Comparison of ENCODE assay signal across 14 cellular contexts in the genomic region with DNA sequence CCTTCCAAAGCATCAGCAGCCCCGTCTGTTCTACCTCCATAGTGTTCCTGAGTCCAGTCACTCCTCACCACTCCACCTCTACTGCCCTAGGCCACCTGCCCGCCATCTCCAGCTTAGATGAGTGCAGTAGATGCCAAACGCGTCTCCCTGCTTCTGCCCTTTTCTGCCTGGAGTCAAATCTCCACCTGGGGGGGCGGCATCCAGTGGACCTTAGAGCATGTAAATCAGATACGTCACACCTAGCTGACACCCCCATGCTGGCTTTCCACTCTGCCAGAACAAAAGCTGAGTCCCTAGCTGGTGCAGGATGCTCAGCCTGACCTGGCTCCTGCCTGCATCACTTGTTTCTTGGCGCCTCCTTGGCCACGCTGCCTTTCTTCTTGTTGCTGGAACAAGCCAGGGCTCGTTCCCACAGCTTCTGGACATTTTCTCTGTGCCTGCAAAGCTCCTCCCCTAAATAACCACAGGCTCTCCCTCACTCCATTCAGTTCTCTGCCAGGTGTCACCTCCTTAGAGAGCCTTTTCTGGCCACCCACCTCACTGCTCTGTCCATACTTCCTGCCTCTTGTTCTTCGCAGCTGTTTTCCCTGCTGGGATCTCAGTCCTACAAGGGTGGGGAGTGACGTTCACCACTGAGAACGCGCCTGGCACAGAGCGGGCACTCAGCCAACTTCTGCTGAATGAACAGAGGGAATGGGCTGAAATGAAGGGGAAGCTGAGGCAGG. TPM values are rescaled to one million over a fixed set of nuclear protein-coding genes. Genes with fewer than 3 reads are reported as not detected.
DNase-seq lines count a peak whose midpoint lies in the region; ATAC-seq and TF ChIP-seq lines count a peak whose summit lies in the region.
"Had no signal": no experiment of that assay in that cellular context is flagged by ENCODE, and none has a peak within 500 bp of the region (broad histone marks: within the 10 kb centered on the region; RNA-seq: fewer than 3 reads in every experiment).

No MANE protein-coding gene starts in this region.

- H3K9me2 ChIP-seq in GM23338 (ENCODE audit: insufficient read depth): no peaks in the 10 kb centered on the region

- ATAC-seq in GM23338 (no peak), GM21619 (IDR thresholded peaks at IDR 0.05; ENCODE audit: unreplicated experiment) (no peak)
- ATAC-seq: activated CD4-positive, CD25-positive, alpha-beta regulatory T cell treated with anti-CD3 and anti-CD28 coated beads, Interleukin-2, amount 50 U/mL, for 24 hours; lower lobe of right lung; stimulated activated memory B cell treated with anti-CD40 and anti-IgM and Interleukin-4, amounts not matched to agents 10 μg/mL and 1 μg/mL and 100 μg/mL, for 72 hours had no signal

- intact Hi-C loops in esophagus squamous epithelium (cut with DNase I): loop anchor here (10.0 kb wide), 1 partner anchor 205 kb away; the partner anchor contains the start of gene PPP1R18
- intact Hi-C loops in activated T-helper 2 cell treated with anti-CD3 and anti-CD28 coated beads, Interferon-gamma antibody, Interleukin-2, Interleukin-4, amounts not matched to agents 10 μg/mL and 5 μg/mL and 100 μg/mL, durations not matched to agents 14 hours and 24 hours and 36 hours (cut with micrococcal nuclease): no loop called here

- H3K27ac Mint-ChIP-seq in GM23338 (peak overlapping the region; percentile 35; the same call in 1 of the 2 replicates), progenitor cell of endocrine pancreas (peak overlapping the region; percentile 43)
- no peak overlapping the region for H3K27ac Mint-ChIP-seq in activated T-helper 2 cell treated with anti-CD3 and anti-CD28 coated beads, Interferon-gamma antibody, Interleukin-2, Interleukin-4, amounts not matched to agents 10 μg/mL and 5 μg/mL and 100 μg/mL, durations not matched to agents 14 hours and 24 hours and 36 hours
- H3K27ac Mint-ChIP-seq: HFFc6; stimulated activated memory B cell treated with anti-CD40 and anti-IgM and Interleukin-4, amounts not matched to agents 10 μg/mL and 1 μg/mL and 100 μg/mL, for 72 hours had no signal

- H3K4me3 Mint-ChIP-seq in GM23338 (no peak overlapping the region; the same call in 2 of the 3 replicates), progenitor cell of endocrine pancreas (ENCODE audit: low read depth) (no peak overlapping the region)
- H3K4me3 Mint-ChIP-seq in activated T-helper 2 cell treated with anti-CD3 and anti-CD28 coated beads, Interferon-gamma antibody, Interleukin-2, Interleukin-4, amounts not matched to agents 10 μg/mL and 5 μg/mL and 100 μg/mL, durations not matched to agents 14 hours and 24 hours and 36 hours (ENCODE audit: low read depth): no peak overlapping the region
- H3K4me3 Mint-ChIP-seq: HFFc6; stimulated activated memory B cell treated with anti-CD40 and anti-IgM and Interleukin-4, amounts not matched to agents 10 μg/mL and 1 μg/mL and 100 μg/mL, for 72 hours had no signal

- no peak overlapping the region for H2AFZ ChIP-seq in GM23338

- 50 to 54% methylated on average over 7 to 11 of the region's 14 CpGs for WGBS in esophagus squamous epithelium, 2 donors

- H3K4me3 ChIP-seq in GM23338: no peak overlapping the region
- no peak overlapping the region for H3K4me3 ChIP-seq in esophagus squamous epithelium
- H3K4me3 ChIP-seq: lower lobe of right lung, smooth muscle cell had no signal

- H3K36me3 Mint-ChIP-seq in GM23338 (ENCODE audit: low read depth) (peaks cover 56% of the 10 kb centered on the region), progenitor cell of endocrine pancreas (ENCODE audit: insufficient read depth) (peaks cover 18% of the 10 kb centered on the region)
- no peaks in the 10 kb centered on the region for H3K36me3 Mint-ChIP-seq in activated T-helper 2 cell treated with anti-CD3 and anti-CD28 coated beads, Interferon-gamma antibody, Interleukin-2, Interleukin-4, amounts not matched to agents 10 μg/mL and 5 μg/mL and 100 μg/mL, durations not matched to agents 14 hours and 24 hours and 36 hours (ENCODE audit: low read depth)

- no peak for TF ChIP-seq CTCF in GM23338 (conservative IDR thresholded peaks at IDR 0.05; ENCODE audit: low read depth in 2 of 2)
- TF ChIP-seq CTCF in esophagus squamous epithelium (IDR thresholded peaks at IDR 0.05): no peak
- no peak for TF ChIP-seq CTCF in progenitor cell of endocrine pancreas (IDR thresholded peaks at IDR 0.05; ENCODE audit: unreplicated experiment)

- H3K79me2 ChIP-seq in GM23338 (replicated peaks; ENCODE audit: insufficient read depth): peaks cover 44% of the 10 kb centered on the region

- no peaks in the 10 kb centered on the region for H3K27me3 ChIP-seq in GM23338 (ENCODE audit: insufficient read depth)
- no peaks in the 10 kb centered on the region for H3K27me3 ChIP-seq in esophagus squamous epithelium

- TF ChIP-seq POLR2A in esophagus squamous epithelium (IDR thresholded peaks at IDR 0.05): no peak

- peaks cover 5% of the 10 kb centered on the region for H3K36me3 ChIP-seq in GM23338 (ENCODE audit: insufficient read depth)
- peaks cover 32 to 66% (median 37%) of the 10 kb centered on the region in 3 donors for H3K36me3 ChIP-seq in esophagus squamous epithelium

- peaks cover 4% of the 10 kb centered on the region; the same call in 1 of the 2 replicates for H3F3A ChIP-seq in GM23338 (replicated peaks; ENCODE audit: low read depth)

- peaks cover 14% of the 10 kb centered on the region for H4K20me1 ChIP-seq in GM23338 (replicated peaks; ENCODE audit: insufficient read depth)

- H3K4me1 Mint-ChIP-seq in GM23338: peaks cover 49% of the 10 kb centered on the region
- peaks cover 19% of the 10 kb centered on the region for H3K4me1 Mint-ChIP-seq in progenitor cell of endocrine pancreas (ENCODE audit: low read depth)
- H3K4me1 Mint-ChIP-seq in activated T-helper 2 cell treated with anti-CD3 and anti-CD28 coated beads, Interferon-gamma antibody, Interleukin-2, Interleukin-4, amounts not matched to agents 10 μg/mL and 5 μg/mL and 100 μg/mL, durations not matched to agents 14 hours and 24 hours and 36 hours (ENCODE audit: low read depth): peaks cover 16% of the 10 kb centered on the region

- no peak overlapping the region for H3K27ac ChIP-seq in GM23338 (ENCODE audit: low read depth)
- H3K27ac ChIP-seq in esophagus squamous epithelium: peak overlapping the region in 3 of 4 donors; percentile 11 to 57 (median 48)
- H3K27ac ChIP-seq: lower lobe of right lung had no signal

- H3K9me3 Mint-ChIP-seq in GM23338 (no peaks in the 10 kb centered on the region), progenitor cell of endocrine pancreas (ENCODE audit: low read depth) (no peaks in the 10 kb centered on the region)
- no peaks in the 10 kb centered on the region for H3K9me3 Mint-ChIP-seq in activated T-helper 2 cell treated with anti-CD3 and anti-CD28 coated beads, Interferon-gamma antibody, Interleukin-2, Interleukin-4, amounts not matched to agents 10 μg/mL and 5 μg/mL and 100 μg/mL, durations not matched to agents 14 hours and 24 hours and 36 hours
- H3K9me3 Mint-ChIP-seq: HFFc6; stimulated activated memory B cell treated with anti-CD40 and anti-IgM and Interleukin-4, amounts not matched to agents 10 μg/mL and 1 μg/mL and 100 μg/mL, for 72 hours had no signal

- H3K27me3 Mint-ChIP-seq in GM23338 (ENCODE audit: insufficient read depth, low read depth, poor library complexity) (peaks cover 11% of the 10 kb centered on the region), progenitor cell of endocrine pancreas (no peaks in the 10 kb centered on the region)
- H3K27me3 Mint-ChIP-seq in activated T-helper 2 cell treated with anti-CD3 and anti-CD28 coated beads, Interferon-gamma antibody, Interleukin-2, Interleukin-4, amounts not matched to agents 10 μg/mL and 5 μg/mL and 100 μg/mL, durations not matched to agents 14 hours and 24 hours and 36 hours (ENCODE audit: low read depth): peaks cover 2% of the 10 kb centered on the region
- H3K27me3 Mint-ChIP-seq: stimulated activated memory B cell treated with anti-CD40 and anti-IgM and Interleukin-4, amounts not matched to agents 10 μg/mL and 1 μg/mL and 100 μg/mL, for 72 hours had no signal

- H3K9me3 ChIP-seq in esophagus squamous epithelium: no peaks in the 10 kb centered on the region
- H3K9me3 ChIP-seq: lower lobe of right lung had no signal

- DNase-seq in GM23338 (ENCODE audit: low spot score) (no peak), NCI-H345 (lab: John Stamatoyannopoulos, UW) (peak; percentile 74), esophagus squamous epithelium (lab: John Stamatoyannopoulos, UW) (no peak), progenitor cell of endocrine pancreas (ENCODE audit: low spot score, unreplicated experiment) (no peak), NCI-H526 treated with DMSO at 0.1 percent for 48 hours (lab: John Stamatoyannopoulos, UW) (no peak), HUDEP-2 (lab: John Stamatoyannopoulos, UW; ENCODE audit: unreplicated experiment in 76 of 76) (no peak)
- no peak for DNase-seq in activated T-helper 2 cell treated with anti-CD3 and anti-CD28 coated beads, Interferon-gamma antibody, Interleukin-2, Interleukin-4, amounts not matched to agents 10 μg/mL and 5 μg/mL and 100 μg/mL, durations not matched to agents 14 hours and 24 hours and 36 hours (ENCODE audit: low spot score)
- DNase-seq: HFFc6, lower lobe of right lung had no signal

- H3K4me1 ChIP-seq in GM23338 (ENCODE audit: insufficient read depth) (peaks cover 20% of the 10 kb centered on the region), esophagus squamous epithelium (peaks cover 19 to 62% (median 36%) of the 10 kb centered on the region in 3 donors)

- no peak overlapping the region for H3K4me2 ChIP-seq in GM23338
- H3K4me2 ChIP-seq: smooth muscle cell had no signal

RNA-seq across cellular contexts. Expression of gene DDR1, which starts 5.8 kb away (rescaled TPM):
- total RNA-seq in GM23338 (2014; rRNA removed; shearing (Covaris generic)): 140 and 154 TPM in 2 replicates
- 58.3 and 71.6 TPM in 2 replicates for polyA plus RNA-seq in GM23338 (2016; fragmentation: Nextera tagmentation; extraction: Ambion mirVana)
- 100 to 1,000 TPM; 131 to 261 (median 140) TPM for total RNA-seq in esophagus squamous epithelium
- total RNA-seq in progenitor cell of endocrine pancreas: 154 and 163 TPM in 2 replicates
- total RNA-seq in activated T-helper 2 cell treated with anti-CD3 and anti-CD28 coated beads, Interferon-gamma antibody, Interleukin-2, Interleukin-4, amounts not matched to agents 10 μg/mL and 5 μg/mL and 100 μg/mL, durations not matched to agents 14 hours and 24 hours and 36 hours: 11.3 and 13.7 TPM in 2 replicates

RNA-seq across cellular contexts. Expression of gene GTF2H4, which starts 17.9 kb away (rescaled TPM):
- total RNA-seq in GM23338 (2014; rRNA removed; shearing (Covaris generic)): 32.6 and 46.5 TPM in 2 replicates
- 14.1 and 14.8 TPM in 2 replicates for polyA plus RNA-seq in GM23338 (2016; fragmentation: Nextera tagmentation; extraction: Ambion mirVana)
- 10 to 100 TPM; 10.3 to 26.7 (median 12.4) TPM for total RNA-seq in esophagus squamous epithelium
- total RNA-seq in progenitor cell of endocrine pancreas: 73.0 and 74.7 TPM in 2 replicates
- total RNA-seq in activated T-helper 2 cell treated with anti-CD3 and anti-CD28 coated beads, Interferon-gamma antibody, Interleukin-2, Interleukin-4, amounts not matched to agents 10 μg/mL and 5 μg/mL and 100 μg/mL, durations not matched to agents 14 hours and 24 hours and 36 hours: 56.8 and 58.3 TPM in 2 replicates

RNA-seq across cellular contexts. Expression of gene VARS2, which starts 24.0 kb away (rescaled TPM):
- total RNA-seq in GM23338 (2014; rRNA removed; shearing (Covaris generic)): 34.0 and 36.4 TPM in 2 replicates
- polyA plus RNA-seq in GM23338 (2016; fragmentation: Nextera tagmentation; extraction: Ambion mirVana): 13.7 and 14.2 TPM in 2 replicates
- total RNA-seq in esophagus squamous epithelium (10 to 100 TPM; 23.5 to 61.9 (median 33.0) TPM), progenitor cell of endocrine pancreas (56.3 and 58.0 TPM in 2 replicates)
- 67.0 and 75.0 TPM in 2 replicates for total RNA-seq in activated T-helper 2 cell treated with anti-CD3 and anti-CD28 coated beads, Interferon-gamma antibody, Interleukin-2, Interleukin-4, amounts not matched to agents 10 μg/mL and 5 μg/mL and 100 μg/mL, durations not matched to agents 14 hours and 24 hours and 36 hours

RNA-seq across cellular contexts. Expression of gene SFTA2, which starts 41.9 kb away (rescaled TPM):
- not detected in 2 replicates for total RNA-seq in GM23338 (2014; rRNA removed; shearing (Covaris generic))
- not detected in 2 replicates for polyA plus RNA-seq in GM23338 (2016; fragmentation: Nextera tagmentation; extraction: Ambion mirVana)
- total RNA-seq in esophagus squamous epithelium: 10 to 100 TPM in 1 of 4 donors, 1 to 10 TPM in 3; 2.0 to 31.7 (median 6.4) TPM
- 1.0 and 2.6 TPM in 2 replicates for total RNA-seq in progenitor cell of endocrine pancreas
- total RNA-seq in activated T-helper 2 cell treated with anti-CD3 and anti-CD28 coated beads, Interferon-gamma antibody, Interleukin-2, Interleukin-4, amounts not matched to agents 10 μg/mL and 5 μg/mL and 100 μg/mL, durations not matched to agents 14 hours and 24 hours and 36 hours: not detected in 2 replicates
- total RNA-seq: HFFc6, smooth muscle cell had no signal
- polyA plus RNA-seq: smooth muscle cell had no signal

RNA-seq across cellular contexts. Expression of gene MUCL3, which starts 50.7 kb away (rescaled TPM):
- total RNA-seq in GM23338 (2014; rRNA removed; shearing (Covaris generic)): 0.12 TPM in 1 of 2 replicates, not detected in the other
- 0.32 and 0.40 TPM in 2 replicates for polyA plus RNA-seq in GM23338 (2016; fragmentation: Nextera tagmentation; extraction: Ambion mirVana)
- 1 to 10 TPM in 2 of 4 donors, under 1 TPM in 2; 0.21 to 8.3 (median 2.4) TPM for total RNA-seq in esophagus squamous epithelium
- total RNA-seq in progenitor cell of endocrine pancreas: 0.05 TPM in 1 of 2 replicates, not detected in the other
- total RNA-seq in activated T-helper 2 cell treated with anti-CD3 and anti-CD28 coated beads, Interferon-gamma antibody, Interleukin-2, Interleukin-4, amounts not matched to agents 10 μg/mL and 5 μg/mL and 100 μg/mL, durations not matched to agents 14 hours and 24 hours and 36 hours: not detected in 2 replicates
- total RNA-seq: HFFc6, RPMI7951 had no signal
- polyA plus RNA-seq: smooth muscle cell had no signal
